Comparison of ENCODE assay signal across 8 cellular contexts in genomic region chr3:88149146-88149515, GRCh38. TPM values are rescaled to one million over a fixed set of nuclear protein-coding genes. Genes with fewer than 3 reads are reported as not detected.
DNase-seq lines count a peak whose midpoint lies in the region; ATAC-seq, FAIRE-seq and TF ChIP-seq lines count a peak whose summit lies in the region.

No MANE protein-coding gene starts in this region.

- peaks cover 51% of the 10 kb centered on the region for H3K79me2 ChIP-seq in GM12878 (ENCODE audit: control insufficient read depth, insufficient read depth, low read length)

- no peak for TF ChIP-seq EP300 in GM12878 (IDR thresholded peaks at IDR 0.05; ENCODE audit: borderline replicate concordance in 1 of 2, control insufficient read depth in 1 of 2, low read depth in 2 of 2, low read length in 2 of 2)

- peak overlapping the region; percentile 79 to 96 (median 91) for H3K4me2 ChIP-seq in BLaER1 treated with 17β-estradiol and CSF1 and Interleukin-3, amounts not matched to agents 10 nM and 100 nM
- H3K4me2 ChIP-seq in GM12878 (ENCODE audit: control insufficient read depth, insufficient read depth) = peak overlapping the region; percentile 82

- peaks cover 10 to 13% (median 12%) of the 10 kb centered on the region in 11 experiments for H3K36me3 ChIP-seq in BLaER1 treated with 17β-estradiol and CSF1 and Interleukin-3, amounts not matched to agents 10 nM and 100 nM
- H3K36me3 ChIP-seq in GM12878 (ENCODE audit: control insufficient read depth in 2 of 2, insufficient read depth in 2 of 2, low read length in 1 of 2) = no peaks in the 10 kb centered on the region

- H3K4me1 Mint-ChIP-seq in stimulated activated naive CD8-positive, alpha-beta T cell treated with anti-CD3 and anti-CD28 coated beads, Interleukin-15, amount 100 ng/mL, for 72 hours = peaks cover 41% of the 10 kb centered on the region

- CTCF ChIA-PET in GM12878 (lab: Yijun Ruan, JAX) = interaction anchor here (1.1 to 1.4 kb wide), 2 partner anchors 36 to 40 kb away, joined by 3 to 5 read pairs; no protein-coding TSS in a partner anchor

- BruUV-seq in GM12878 (replicated peaks; lab: Mats Ljungman, UMichigan) = TSS peak; percentile 75

- H3K27ac ChIP-seq in BLaER1 treated with 17β-estradiol and CSF1 and Interleukin-3, amounts not matched to agents 10 nM and 100 nM = peak overlapping the region; percentile 84 to 97 (median 94)
- H3K27ac ChIP-seq in GM12878 (ENCODE audit: control insufficient read depth, insufficient read depth) (peak overlapping the region; percentile 96), layer of hippocampus (ENCODE audit: low read depth, low read length) (peak overlapping the region; percentile 18)

- peaks cover 7 to 29% (median 19%) of the 10 kb centered on the region in 11 experiments; a peak in 17 of 22 replicates for H4K20me1 ChIP-seq in BLaER1 treated with 17β-estradiol and CSF1 and Interleukin-3, amounts not matched to agents 10 nM and 100 nM
- H4K20me1 ChIP-seq in GM12878 (ENCODE audit: control insufficient read depth, insufficient read depth) = no peaks in the 10 kb centered on the region

- no peaks in the 10 kb centered on the region for H3K9me3 ChIP-seq in BLaER1 treated with 17β-estradiol and CSF1 and Interleukin-3, amounts not matched to agents 10 nM and 100 nM (replicated peaks in 1 of 11)
- no peaks in the 10 kb centered on the region for H3K9me3 ChIP-seq in GM12878 (replicated peaks; ENCODE audit: control insufficient read depth, insufficient read depth, low read length)

- peak overlapping the region; percentile 97 to 98 for H3K27ac Mint-ChIP-seq in stimulated activated naive CD8-positive, alpha-beta T cell treated with anti-CD3 and anti-CD28 coated beads, Interleukin-15, amount 100 ng/mL, for 72 hours

- TF ChIP-seq RAD21 in GM12878 (IDR thresholded peaks at IDR 0.05; ENCODE audit: insufficient read depth, low read depth, low read length) = no peak

- peaks cover 29 to 50% (median 36%) of the 10 kb centered on the region in 10 experiments for H3K4me1 ChIP-seq in BLaER1 treated with 17β-estradiol and CSF1 and Interleukin-3, amounts not matched to agents 10 nM and 100 nM
- H3K4me1 ChIP-seq in GM12878 (ENCODE audit: control insufficient read depth, insufficient read depth, low read length) = no peaks in the 10 kb centered on the region; the same call in 1 of the 2 replicates

- H2AFZ ChIP-seq in GM12878 (ENCODE audit: control insufficient read depth, low read depth, low read length) = peak overlapping the region; percentile 73

- POLR2A ChIA-PET in GM12878 (lab: Charles Lee) = interaction anchor here (0.9 to 4.6 kb wide), 5 partner anchors 9 to 90 kb away, joined by 3 to 27 read pairs (median 4); partner anchors contain the start of genes CGGBP1 and ZNF654

- peak overlapping the region; percentile 94 to 97 for H3K4me3 Mint-ChIP-seq in stimulated activated naive CD8-positive, alpha-beta T cell treated with anti-CD3 and anti-CD28 coated beads, Interleukin-15, amount 100 ng/mL, for 72 hours

- TF ChIP-seq CTCF in GM12878 (IDR thresholded peaks at IDR 0.05 in 2 of 3, conservative IDR thresholded peaks at IDR 0.05 in 1 of 3; ENCODE audit: control insufficient read depth in 2 of 3, extremely low read depth in 1 of 3, insufficient read depth in 1 of 3, low read depth in 3 of 3, low read length in 3 of 3) = no peak

- in situ Hi-C loops in GM12878 (cut with MboI) = no loop called here

- DNase-seq in NOMO-1 treated with dmso at 0.1 percent for 144 hours (lab: John Stamatoyannopoulos, UW; ENCODE audit: unreplicated experiment) (peak; percentile 52), GM12878 (ENCODE audit: low read depth, low spot score) (no peak), GDM1 (lab: John Stamatoyannopoulos, UW) (no peak)
- DNase-seq in stimulated activated naive CD8-positive, alpha-beta T cell treated with anti-CD3 and anti-CD28 coated beads, Interleukin-15, amount 100 ng/mL, for 72 hours = no peak

- no peak for TF ChIP-seq POLR2A in GM12878 (IDR thresholded peaks at IDR 0.05; ENCODE audit: low read depth, low read length)

- H3K4me3 ChIP-seq in BLaER1 treated with 17β-estradiol and CSF1 and Interleukin-3, amounts not matched to agents 10 nM and 100 nM = peak overlapping the region; percentile 75 to 97 (median 90)
- H3K4me3 ChIP-seq in GM12878 = peak overlapping the region; percentile 77

- H3K9me3 Mint-ChIP-seq in stimulated activated naive CD8-positive, alpha-beta T cell treated with anti-CD3 and anti-CD28 coated beads, Interleukin-15, amount 100 ng/mL, for 72 hours = no peaks in the 10 kb centered on the region

- WGBS in GM12878 (ENCODE audit: insufficient coverage, insufficient replicate concordance, low lambda C conversion rate, missing lambda C conversion rate) = 3% methylated on average over 15 of the region's 15 CpGs

- ATAC-seq in GM18870 (IDR thresholded peaks at IDR 0.05; ENCODE audit: unreplicated experiment) = peak; percentile 16
- ATAC-seq in HG03097 (IDR thresholded peaks at IDR 0.05; ENCODE audit: low FRiP score, unreplicated experiment) = peak; percentile 11
- peak; percentile 9 for ATAC-seq in GM12878
- peak; percentile 2 for ATAC-seq in stimulated activated naive CD8-positive, alpha-beta T cell treated with anti-CD3 and anti-CD28 coated beads, Interleukin-15, amount 100 ng/mL, for 72 hours

- RAD21 ChIA-PET in GM12878 (lab: Charles Lee; ENCODE audit: unreplicated experiment) = interaction anchor here (0.6 to 1.9 kb wide), 2 partner anchors 36 to 37 kb away, joined by 3 to 5 read pairs; no protein-coding TSS in a partner anchor

- FAIRE-seq in GM12878 (lab: Jason Lieb, UNC) = no peak

- no peaks in the 10 kb centered on the region for H3K27me3 ChIP-seq in BLaER1 treated with 17β-estradiol and CSF1 and Interleukin-3, amounts not matched to agents 10 nM and 100 nM
- H3K27me3 ChIP-seq in GM12878 (replicated peaks in 1 of 2; ENCODE audit: control insufficient read depth in 2 of 2, insufficient read depth in 2 of 2, low read length in 1 of 2) = no peaks in the 10 kb centered on the region
- no peaks in the 10 kb centered on the region for H3K27me3 ChIP-seq in layer of hippocampus (ENCODE audit: control insufficient read depth, insufficient read depth, low read length)

- SMC1A ChIA-PET in GM12878 (lab: Charles Lee; ENCODE audit: uncharacterized antibody, unreplicated experiment) = interaction anchor here (0.7 to 1.9 kb wide), 9 partner anchors 9 to 144 kb away, joined by 3 to 5 read pairs (median 4); partner anchors contain the start of gene CGGBP1

- H3K27me3 Mint-ChIP-seq in stimulated activated naive CD8-positive, alpha-beta T cell treated with anti-CD3 and anti-CD28 coated beads, Interleukin-15, amount 100 ng/mL, for 72 hours = no peaks in the 10 kb centered on the region

- intact Hi-C loops in GM12878 (cut with micrococcal nuclease; ENCODE audit: unreplicated experiment) = no loop called here

- H3K9ac ChIP-seq in BLaER1 treated with 17β-estradiol and CSF1 and Interleukin-3, amounts not matched to agents 10 nM and 100 nM = peak overlapping the region; percentile 86 to 98 (median 94)
- H3K9ac ChIP-seq in GM12878 (ENCODE audit: control insufficient read depth, insufficient read depth, low read length) = peak overlapping the region; percentile 92

TF ChIP-seq in GM12878, 131 proteins besides CTCF, POLR2A, EP300 and RAD21 (continues in another document):
- TF ChIP-seq BRCA1 (IDR thresholded peaks at IDR 0.05; ENCODE audit: low read depth, low read length) = no peak
- no peak for TF ChIP-seq HDAC6 (IDR thresholded peaks at IDR 0.05; ENCODE audit: unreplicated experiment)
- TF ChIP-seq PAX5 (IDR thresholded peaks at IDR 0.05; ENCODE audit: borderline replicate concordance, low read depth, low read length) = no peak
- no peak for TF ChIP-seq TAF1 (IDR thresholded peaks at IDR 0.05; ENCODE audit: borderline replicate concordance, low read depth, low read length)
- TF ChIP-seq, protein P1, sequence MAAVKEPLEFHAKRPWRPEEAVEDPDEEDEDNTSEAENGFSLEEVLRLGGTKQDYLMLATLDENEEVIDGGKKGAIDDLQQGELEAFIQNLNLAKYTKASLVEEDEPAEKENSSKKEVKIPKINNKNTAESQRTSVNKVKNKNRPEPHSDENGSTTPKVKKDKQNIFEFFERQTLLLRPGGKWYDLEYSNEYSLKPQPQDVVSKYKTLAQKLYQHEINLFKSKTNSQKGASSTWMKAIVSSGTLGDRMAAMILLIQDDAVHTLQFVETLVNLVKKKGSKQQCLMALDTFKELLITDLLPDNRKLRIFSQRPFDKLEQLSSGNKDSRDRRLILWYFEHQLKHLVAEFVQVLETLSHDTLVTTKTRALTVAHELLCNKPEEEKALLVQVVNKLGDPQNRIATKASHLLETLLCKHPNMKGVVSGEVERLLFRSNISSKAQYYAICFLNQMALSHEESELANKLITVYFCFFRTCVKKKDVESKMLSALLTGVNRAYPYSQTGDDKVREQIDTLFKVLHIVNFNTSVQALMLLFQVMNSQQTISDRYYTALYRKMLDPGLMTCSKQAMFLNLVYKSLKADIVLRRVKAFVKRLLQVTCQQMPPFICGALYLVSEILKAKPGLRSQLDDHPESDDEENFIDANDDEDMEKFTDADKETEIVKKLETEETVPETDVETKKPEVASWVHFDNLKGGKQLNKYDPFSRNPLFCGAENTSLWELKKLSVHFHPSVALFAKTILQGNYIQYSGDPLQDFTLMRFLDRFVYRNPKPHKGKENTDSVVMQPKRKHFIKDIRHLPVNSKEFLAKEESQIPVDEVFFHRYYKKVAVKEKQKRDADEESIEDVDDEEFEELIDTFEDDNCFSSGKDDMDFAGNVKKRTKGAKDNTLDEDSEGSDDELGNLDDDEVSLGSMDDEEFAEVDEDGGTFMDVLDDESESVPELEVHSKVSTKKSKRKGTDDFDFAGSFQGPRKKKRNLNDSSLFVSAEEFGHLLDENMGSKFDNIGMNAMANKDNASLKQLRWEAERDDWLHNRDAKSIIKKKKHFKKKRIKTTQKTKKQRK (IDR thresholded peaks at IDR 0.05; ENCODE audit: low read depth, low read length) = no peak

RNA-seq across cellular contexts. Expression of gene C3orf38, which starts 0.6 kb away (rescaled TPM):
- 70.7 and 75.0 TPM in 2 replicates for total RNA-seq in GM12878 (2013; cell fraction: nucleolus; rRNA removed)
- total RNA-seq in GM12878 (2014; rRNA removed) (31.5 and 40.0 TPM in 2 replicates), GM12878 (2014; rRNA removed; fragmentation: Illumina TruSeq; extraction: Trizol) (47.9 and 48.6 TPM in 2 replicates), GM12878 (2021) (28.3 and 29.7 TPM in 2 replicates)
- polyA plus RNA-seq in GM12878 (2011; ENCODE audit: low read depth) = 11.1 TPM
- polyA plus RNA-seq in GM12878 (2011; rRNA removed) (31.4 and 52.9 TPM in 2 replicates), GM12878 (2014; fragmentation: Illumina TruSeq; extraction: Trizol) (39.9 and 47.3 TPM in 2 replicates), GM12878 (2014; fragmentation: Nextera tagmentation; extraction: Ambion mirVana) (10 to 100 TPM; 29.1 to 37.7 TPM), GM12878 (2014; rRNA removed) (20.9 and 23.0 TPM in 2 replicates), GM12878 (2016; fragmentation: Nextera tagmentation; extraction: Ambion mirVana) (10 to 100 TPM; 28.5 to 33.8 TPM)
- polyA plus RNA-seq in GM12878 (2011; cell fraction: cytosol; rRNA removed) = 14.9 and 15.0 TPM in 2 replicates
- 10.8 and 12.2 TPM in 2 replicates for polyA plus RNA-seq in GM12878 (2011; cell fraction: nucleus; rRNA removed)
- polyA plus RNA-seq in GM12878 (2012) = 16.9 and 22.7 TPM in 2 replicates
- 35.7 and 42.2 TPM in 2 replicates for polyA minus RNA-seq in GM12878 (2011; rRNA and poly(A)+ RNA removed)
- polyA minus RNA-seq in GM12878 (2011; cell fraction: cytosol; rRNA and poly(A)+ RNA removed) = 18.3 and 19.3 TPM in 2 replicates
- 19.7 and 25.4 TPM in 2 replicates for polyA minus RNA-seq in GM12878 (2011; cell fraction: nucleus; rRNA and poly(A)+ RNA removed)

Comparison
In these comparisons a context has a peak if more than half of its experiments do, and no peak if none do; other contexts are left out.
1. H3K27ac ChIP-seq: peak in every context shown above with its lines; median percentile 96 in GM12878; 94 in BLaER1 treated with 17β-estradiol and CSF1 and Interleukin-3, amounts not matched to agents 10 nM and 100 nM; 18 in layer of hippocampus.